ENCODE assay signal across 1 cellular context in genomic region chr20:34004790-34005457, GRCh38.
TF ChIP-seq lines count a peak whose summit lies in the region.

No MANE protein-coding gene starts in this region.

TF ChIP-seq in HepG2, 621 proteins besides CTCF, POLR2A, EP300 and RAD21 (continued from another document):
- TF ChIP-seq ZNF142 (CRISPR knock-in tag; IDR thresholded peaks at IDR 0.05) (0 out of 2 replicates have a peak, but pooled peaks have one; percentile 10), ZKSCAN1 (IDR thresholded peaks at IDR 0.05; ENCODE audit: low read length) (no peak; the same call in 1 of the 2 replicates), MTA1 (CRISPR knock-in tag; IDR thresholded peaks at IDR 0.05; ENCODE audit: borderline replicate concordance) (peak; percentile 66; the same call in 1 of the 2 replicates), CREM (IDR thresholded peaks at IDR 0.05) (peak; percentile 95), CREM (CRISPR knock-in tag; IDR thresholded peaks at IDR 0.05) (no peak), KDM1A (CRISPR knock-in tag; IDR thresholded peaks at IDR 0.05) (peak; percentile 56; the same call in 1 of the 2 replicates), SNAPC4 (CRISPR knock-in tag; IDR thresholded peaks at IDR 0.05) (peak; percentile 34; the same call in 1 of the 2 replicates), ZNF441 (CRISPR knock-in tag; IDR thresholded peaks at IDR 0.05; ENCODE audit: borderline replicate concordance) (peak; percentile 90), ATF7 (IDR thresholded peaks at IDR 0.05) (no peak), ATF7 (CRISPR knock-in tag; IDR thresholded peaks at IDR 0.05) (peak; percentile 71; the same call in 1 of the 2 replicates), RXRA (CRISPR knock-in tag; IDR thresholded peaks at IDR 0.05) (peak; percentile 48; the same call in 1 of the 2 replicates), ZNF230 (CRISPR knock-in tag; IDR thresholded peaks at IDR 0.05) (peak; percentile 68), ZNF256 (CRISPR knock-in tag; conservative IDR thresholded peaks at IDR 0.05) (no peak; the same call in 1 of the 2 replicates), ADNP (CRISPR knock-in tag; IDR thresholded peaks at IDR 0.05) (peak; percentile 87), NCOA1 (CRISPR knock-in tag; IDR thresholded peaks at IDR 0.05) (no peak; the same call in 1 of the 2 replicates), POGK (CRISPR knock-in tag; conservative IDR thresholded peaks at IDR 0.05) (peak; percentile 91), ZNF558 (CRISPR knock-in tag; IDR thresholded peaks at IDR 0.05; ENCODE audit: borderline replicate concordance) (no peak), ZNF816 (CRISPR knock-in tag; IDR thresholded peaks at IDR 0.05; ENCODE audit: borderline replicate concordance) (peak; percentile 51; the same call in 1 of the 2 replicates), ZNF891 (CRISPR knock-in tag; IDR thresholded peaks at IDR 0.05) (0 out of 2 replicates have a peak, but pooled peaks have one; percentile 57), ZFP37 (CRISPR knock-in tag; IDR thresholded peaks at IDR 0.05; ENCODE audit: borderline replicate concordance) (peak; percentile 46; the same call in 1 of the 2 replicates), POGZ (CRISPR knock-in tag; IDR thresholded peaks at IDR 0.05) (peak; percentile 60), DNMT1 (CRISPR knock-in tag; IDR thresholded peaks at IDR 0.05) (no peak)
